ENCODE assay signal across 8 cellular contexts in the genomic region with DNA sequence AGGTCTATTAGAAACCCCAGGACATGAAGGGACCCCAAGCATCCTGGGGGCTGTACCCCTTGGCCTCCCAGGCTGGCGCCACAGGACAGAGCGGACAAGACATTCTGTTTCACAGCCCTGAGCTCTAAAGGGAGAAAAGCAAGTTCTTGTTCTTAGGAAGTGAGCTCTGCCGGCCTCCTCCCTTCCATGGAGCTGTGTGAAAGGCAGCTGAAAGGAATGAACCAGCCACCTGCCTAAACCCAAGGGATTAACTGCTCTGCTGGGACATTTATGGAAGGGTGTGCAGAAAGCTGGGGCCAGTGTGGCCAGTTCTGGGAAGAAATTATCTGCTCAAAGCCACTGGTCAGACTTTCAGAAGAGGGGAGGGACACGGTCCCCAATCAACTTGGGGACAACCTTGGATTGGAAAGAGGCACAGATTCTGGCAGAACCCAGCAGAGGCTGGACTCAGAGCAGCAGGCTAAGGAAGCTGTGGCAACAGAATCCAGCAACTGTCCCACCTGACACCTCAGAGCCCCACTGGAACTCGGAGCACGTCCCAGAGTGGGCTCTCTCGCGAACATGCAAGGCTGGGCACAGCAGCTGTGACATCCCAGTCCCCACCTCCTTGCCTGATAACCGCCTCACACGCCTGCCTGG. TPM values are rescaled to one million over a fixed set of nuclear protein-coding genes. Genes with fewer than 3 reads are reported as not detected.
DNase-seq lines count a peak whose midpoint lies in the region; ATAC-seq and TF ChIP-seq lines count a peak whose summit lies in the region.

No MANE protein-coding gene starts in this region.

- H3K36me3 ChIP-seq in sigmoid colon, result peaks cover 20 to 40% (median 33%) of the 10 kb centered on the region in 4 donors

- ATAC-seq in HG03175 (IDR thresholded peaks at IDR 0.05; ENCODE audit: unreplicated experiment), result no peak

- H3K27ac Mint-ChIP-seq in T-helper 1 cell treated with Interleukin-12 subunit alpha and Interleukin-12 subunit beta and Interleukin-4 antibody, amounts not matched to agents 30 μg/mL and 1 μg/mL, for 36 hours, result peak overlapping the region; percentile 99
- peak overlapping the region; percentile 88 for H3K27ac Mint-ChIP-seq in glutamatergic neuron (ENCODE audit: unreplicated experiment)

- H3K4me1 Mint-ChIP-seq in T-helper 1 cell treated with Interleukin-12 subunit alpha and Interleukin-12 subunit beta and Interleukin-4 antibody, amounts not matched to agents 30 μg/mL and 1 μg/mL, for 36 hours (ENCODE audit: low read depth), result peaks cover 18% of the 10 kb centered on the region
- peaks cover 22% of the 10 kb centered on the region for H3K4me1 Mint-ChIP-seq in glutamatergic neuron (ENCODE audit: low read depth, unreplicated experiment)

- H3K9me3 Mint-ChIP-seq in T-helper 1 cell treated with Interleukin-12 subunit alpha and Interleukin-12 subunit beta and Interleukin-4 antibody, amounts not matched to agents 30 μg/mL and 1 μg/mL, for 36 hours, result no peaks in the 10 kb centered on the region
- H3K9me3 Mint-ChIP-seq in glutamatergic neuron (ENCODE audit: unreplicated experiment), result peaks cover 13% of the 10 kb centered on the region

- TF ChIP-seq EP300 in sigmoid colon (IDR thresholded peaks at IDR 0.05), result no peak

- no peaks in the 10 kb centered on the region for H3K27me3 Mint-ChIP-seq in T-helper 1 cell treated with Interleukin-12 subunit alpha and Interleukin-12 subunit beta and Interleukin-4 antibody, amounts not matched to agents 30 μg/mL and 1 μg/mL, for 36 hours (ENCODE audit: low read depth)
- H3K27me3 Mint-ChIP-seq in glutamatergic neuron (ENCODE audit: unreplicated experiment), result peaks cover 9% of the 10 kb centered on the region

- peaks cover 23% of the 10 kb centered on the region for H3K36me3 Mint-ChIP-seq in T-helper 1 cell treated with Interleukin-12 subunit alpha and Interleukin-12 subunit beta and Interleukin-4 antibody, amounts not matched to agents 30 μg/mL and 1 μg/mL, for 36 hours (ENCODE audit: low read depth)
- H3K36me3 Mint-ChIP-seq in glutamatergic neuron (ENCODE audit: unreplicated experiment), result no peaks in the 10 kb centered on the region

- H3K4me1 ChIP-seq in sigmoid colon, result peaks cover 0 to 75% (median 70%) of the 10 kb centered on the region in 4 donors

- H3K27ac ChIP-seq in VCaP (peak overlapping the region; percentile 86), sigmoid colon (peak overlapping the region; percentile 97 to 99 (median 98))

- WGBS in sigmoid colon, 2 donors, result 19% methylated on average over 10 of the region's 10 CpGs

- H3K27me3 ChIP-seq in sigmoid colon, result no peaks in the 10 kb centered on the region

- DNase-seq in T-helper 1 cell (no peak), glutamatergic neuron (no peak), sigmoid colon (no peak), activated gamma-delta T cell treated with Interleukin-2 at 50 U/mL for 16 hours (no peak)
- DNase-seq in activated CD8-positive, alpha-beta memory T cell treated with anti-CD3 and anti-CD28 coated beads, Interleukin-2, amount 50 U/mL, for 4 hours, result no peak

- TF ChIP-seq CTCF in VCaP (conservative IDR thresholded peaks at IDR 0.05) (no peak), glutamatergic neuron (IDR thresholded peaks at IDR 0.05; ENCODE audit: partially characterized antibody, unreplicated experiment) (no peak), sigmoid colon (IDR thresholded peaks at IDR 0.05) (no peak)

- peak overlapping the region; percentile 100 for H3K4me3 Mint-ChIP-seq in T-helper 1 cell treated with Interleukin-12 subunit alpha and Interleukin-12 subunit beta and Interleukin-4 antibody, amounts not matched to agents 30 μg/mL and 1 μg/mL, for 36 hours
- peak overlapping the region; percentile 94 for H3K4me3 Mint-ChIP-seq in glutamatergic neuron (ENCODE audit: unreplicated experiment)

- H3K9me3 ChIP-seq in sigmoid colon, result no peaks in the 10 kb centered on the region

- intact Hi-C loops in sigmoid colon (cut with DNase I), result loop anchor here (2.0 kb wide), 1 partner anchor 20 kb away; no protein-coding TSS in a partner anchor

- H3K4me3 ChIP-seq in sigmoid colon, result peak overlapping the region; percentile 77 to 96 (median 89)

- TF ChIP-seq POLR2A in sigmoid colon (IDR thresholded peaks at IDR 0.05), result no peak

RNA-seq across cellular contexts. Expression of gene KLHL21, which starts 2.1 kb away (rescaled TPM):
- 9.2 TPM for total RNA-seq in glutamatergic neuron (ENCODE audit: unreplicated experiment)
- total RNA-seq in sigmoid colon, result 10 to 100 TPM; 54.0 to 83.6 (median 73.2) TPM
- polyA plus RNA-seq in sigmoid colon, result 10 to 100 TPM in 1 of 3 donors, 1 to 10 TPM in 2; 4.8 to 12.0 (median 5.1) TPM

RNA-seq across cellular contexts. Expression of gene PHF13, which starts 13.0 kb away (rescaled TPM):
- total RNA-seq in glutamatergic neuron (ENCODE audit: unreplicated experiment), result 13.2 TPM
- 10 to 100 TPM; 12.5 to 19.4 (median 15.9) TPM for total RNA-seq in sigmoid colon
- polyA plus RNA-seq in sigmoid colon, result 1 to 10 TPM; 3.9 to 6.7 (median 4.2) TPM

RNA-seq across cellular contexts. Expression of gene ZBTB48, which starts 20.7 kb away (rescaled TPM):
- total RNA-seq in glutamatergic neuron (ENCODE audit: unreplicated experiment) (39.0 TPM), sigmoid colon (10 to 100 TPM; 14.4 to 26.8 (median 16.3) TPM)
- 10 to 100 TPM; 15.0 to 31.3 (median 23.4) TPM for polyA plus RNA-seq in sigmoid colon

RNA-seq across cellular contexts. Expression of gene THAP3, which starts 24.1 kb away (rescaled TPM):
- total RNA-seq in glutamatergic neuron (ENCODE audit: unreplicated experiment) (30.2 TPM), sigmoid colon (10 to 100 TPM; 22.7 to 30.6 (median 26.6) TPM)
- 10 to 100 TPM; 12.6 to 20.5 (median 15.3) TPM for polyA plus RNA-seq in sigmoid colon

RNA-seq across cellular contexts. Expression of gene TAS1R1, which starts 45.4 kb away (rescaled TPM):
- not detected for total RNA-seq in glutamatergic neuron (ENCODE audit: unreplicated experiment)
- total RNA-seq in sigmoid colon, result under 1 TPM in 1 of 4 donors, not detected in 3; 0.36 TPM
- under 1 TPM in 1 of 3 donors, not detected in 2; 0.10 TPM for polyA plus RNA-seq in sigmoid colon
